In genomic region chr18:61582205-61582710, GRCh38 we compare ENCODE assay signal across 9 cellular contexts.
A peak's percentile ranks its signal among the peaks of the same experiment; 100 is the strongest.
DNase-seq lines count a peak whose midpoint lies in the region; ATAC-seq and TF ChIP-seq lines count a peak whose summit lies in the region.
"Had no signal": no experiment of that assay in that cellular context is flagged by ENCODE, and none has a peak within 500 bp of the region (broad histone marks: within the 10 kb centered on the region; RNA-seq: fewer than 3 reads in every experiment).

No MANE protein-coding gene starts in this region.

- CTCF ChIA-PET in AG04450 (lab: Charles Lee): interaction anchor here (0.5 to 3.1 kb wide), 72 partner anchors 9 to 690 kb away, joined by 3 to 81 read pairs (median 4); partner anchors contain the start of gene RNF152

- H3K9me3 ChIP-seq in AG04450 (ENCODE audit: control insufficient read depth, insufficient read depth, low read length): no peaks in the 10 kb centered on the region
- no peaks in the 10 kb centered on the region for H3K9me3 ChIP-seq in esophagus (ENCODE audit: control insufficient read depth in 2 of 2, insufficient read depth in 1 of 2, low read depth in 1 of 2, low read length in 1 of 2)

- ATAC-seq in GM21367 (IDR thresholded peaks at IDR 0.05; ENCODE audit: unreplicated experiment): no peak

- POLR2A ChIA-PET in AG04450 (lab: Yijun Ruan, JAX): no interaction called here

- H3K9me3 Mint-ChIP-seq in nephron progenitor cell: no peaks in the 10 kb centered on the region
- H3K9me3 Mint-ChIP-seq: activated CD4-positive, alpha-beta memory T cell treated with anti-CD3 and anti-CD28 coated beads, Interleukin-2, amount 10 ng/mL, durations not matched to agents 7 days and 5 days had no signal

- H3K4me3 ChIP-seq in AG04450 (ENCODE audit: low read depth, low read length): peak overlapping the region; percentile 55
- peak overlapping the region; percentile 21 for H3K4me3 ChIP-seq in LNCaP clone FGC (ENCODE audit: low read depth, low read length)
- peak overlapping the region; percentile 17 to 38 for H3K4me3 ChIP-seq in esophagus (ENCODE audit: low read depth in 1 of 2, low read length in 2 of 2)

- no peaks in the 10 kb centered on the region for H3K36me3 ChIP-seq in esophagus (ENCODE audit: control insufficient read depth in 2 of 2, insufficient read depth in 2 of 2, low read length in 1 of 2)

- DNase-seq in AG04450 (ENCODE audit: low read depth, low spot score) (no peak), LNCaP clone FGC (ENCODE audit: low read depth) (no peak), nephron progenitor cell (no peak), NCI-H2171 (lab: John Stamatoyannopoulos, UW) (no peak), amygdala (lab: John Stamatoyannopoulos, UW) (no peak), cerebellar nuclear complex (lab: John Stamatoyannopoulos, UW) (no peak)

- peak overlapping the region; percentile 77 for H3K4me3 Mint-ChIP-seq in nephron progenitor cell
- H3K4me3 Mint-ChIP-seq: activated CD4-positive, alpha-beta memory T cell treated with anti-CD3 and anti-CD28 coated beads, Interleukin-2, amount 10 ng/mL, durations not matched to agents 7 days and 5 days had no signal

- H3K27ac ChIP-seq in AG04450 (ENCODE audit: low read depth, low read length): no peak overlapping the region
- H3K27ac ChIP-seq in esophagus (ENCODE audit: low read depth in 2 of 2, low read length in 1 of 2): no peak overlapping the region

- no peaks in the 10 kb centered on the region for H3K36me3 Mint-ChIP-seq in nephron progenitor cell (ENCODE audit: low read depth)

- no peak overlapping the region for H3K27ac Mint-ChIP-seq in nephron progenitor cell
- H3K27ac Mint-ChIP-seq: activated CD4-positive, alpha-beta memory T cell treated with anti-CD3 and anti-CD28 coated beads, Interleukin-2, amount 10 ng/mL, durations not matched to agents 7 days and 5 days had no signal

- peaks cover 53% of the 10 kb centered on the region for H3K27me3 Mint-ChIP-seq in nephron progenitor cell (ENCODE audit: low read depth, poor library complexity)

- peaks cover 11% of the 10 kb centered on the region for H3K4me1 Mint-ChIP-seq in nephron progenitor cell

- no peak for TF ChIP-seq CTCF in AG04450 (IDR thresholded peaks at IDR 0.05; ENCODE audit: low read depth, low read length)
- no peak for TF ChIP-seq CTCF in LNCaP clone FGC (IDR thresholded peaks at IDR 0.05; ENCODE audit: control insufficient read depth, extremely low read depth, insufficient read depth)
- TF ChIP-seq CTCF in nephron progenitor cell (IDR thresholded peaks at IDR 0.05): no peak

- 17 to 18% methylated on average over 15 of the region's 15 CpGs for WGBS in esophagus, 2 donors

- peaks cover 0 to 5% of the 10 kb centered on the region in 2 donors for H3K4me1 ChIP-seq in esophagus (ENCODE audit: control insufficient read depth in 2 of 2, insufficient read depth in 2 of 2, low read length in 1 of 2)

- H3K27me3 ChIP-seq in AG04450 (ENCODE audit: control insufficient read depth, insufficient read depth, low read length): no peaks in the 10 kb centered on the region
- H3K27me3 ChIP-seq in esophagus (ENCODE audit: control insufficient read depth in 1 of 2, insufficient read depth in 2 of 2, low read length in 2 of 2): no peaks in the 10 kb centered on the region
